In the genomic region with DNA sequence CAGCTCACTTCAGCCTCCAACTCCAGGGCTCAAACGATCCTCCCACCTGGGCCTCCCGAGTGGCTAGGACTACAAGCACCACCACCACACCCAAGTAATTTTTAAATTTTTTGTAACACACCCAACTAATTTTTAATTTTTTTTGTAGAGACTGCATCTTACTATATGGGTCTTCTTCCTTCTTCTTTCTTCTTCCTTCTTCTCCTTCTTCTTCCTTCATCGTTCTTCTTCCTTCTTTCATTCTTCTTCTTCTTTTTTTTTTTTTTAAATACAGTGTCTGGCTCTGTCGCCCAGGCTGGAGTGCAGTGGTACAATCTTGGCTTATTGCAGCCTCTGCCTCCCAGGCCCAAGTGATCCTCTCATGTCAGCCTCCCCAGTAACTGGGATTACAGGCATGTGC, we compare ENCODE assay signal across 8 cellular contexts. TPM values are rescaled to one million over a fixed set of nuclear protein-coding genes. Genes with fewer than 3 reads are reported as not detected.
A peak's percentile ranks its signal among the peaks of the same experiment; 100 is the strongest.
DNase-seq lines count a peak whose midpoint lies in the region; ATAC-seq and TF ChIP-seq lines count a peak whose summit lies in the region.

No MANE protein-coding gene starts in this region.

- H3F3A ChIP-seq in DOHH2 (ENCODE audit: control insufficient read depth, insufficient read depth), result peaks cover 6% of the 10 kb centered on the region; the same call in 1 of the 2 replicates

- no peak for DNase-seq in RWPE2 (ENCODE audit: low spot score)
- DNase-seq in prostate gland (ENCODE audit: low spot score), result no peak

- H3K27me3 ChIP-seq in DOHH2 (ENCODE audit: control insufficient read depth, low read length) (no peaks in the 10 kb centered on the region), RWPE2 (ENCODE audit: insufficient read depth, poor library complexity, severe bottlenecking) (no peaks in the 10 kb centered on the region), esophagus (ENCODE audit: control insufficient read depth in 1 of 2, insufficient read depth in 2 of 2, low read length in 2 of 2) (no peaks in the 10 kb centered on the region), prostate gland (replicated peaks; ENCODE audit: insufficient read depth) (no peaks in the 10 kb centered on the region)

- H3K9me3 ChIP-seq in DOHH2 (ENCODE audit: control insufficient read depth, insufficient read depth, low read length) (no peaks in the 10 kb centered on the region), RWPE2 (ENCODE audit: severe bottlenecking) (no peaks in the 10 kb centered on the region), esophagus (ENCODE audit: control insufficient read depth in 2 of 2, insufficient read depth in 1 of 2, low read depth in 1 of 2, low read length in 1 of 2) (no peaks in the 10 kb centered on the region), prostate gland (no peaks in the 10 kb centered on the region)

- no peaks in the 10 kb centered on the region for H3K36me3 ChIP-seq in DOHH2 (ENCODE audit: control insufficient read depth, low read length)
- no peaks in the 10 kb centered on the region for H3K36me3 ChIP-seq in RWPE2 (ENCODE audit: low read depth)
- no peaks in the 10 kb centered on the region for H3K36me3 ChIP-seq in esophagus (ENCODE audit: control insufficient read depth in 2 of 2, insufficient read depth in 2 of 2, low read length in 1 of 2)
- H3K36me3 ChIP-seq in prostate gland, result no peaks in the 10 kb centered on the region

- no peak overlapping the region for H3K27ac ChIP-seq in DOHH2 (ENCODE audit: low read depth, low read length)
- H3K27ac ChIP-seq in RWPE2 (ENCODE audit: poor library complexity, severe bottlenecking), result peak overlapping the region; percentile 61
- peak overlapping the region; percentile 82 to 96 for H3K27ac ChIP-seq in esophagus (ENCODE audit: low read depth in 2 of 2, low read length in 1 of 2)
- peak overlapping the region; percentile 90 to 94 for H3K27ac ChIP-seq in prostate gland

- 89 to 93% methylated on average over 4 of the region's 4 CpGs for WGBS in esophagus, 2 donors
- 91% methylated on average over 4 of the region's 4 CpGs for WGBS in prostate gland

- ATAC-seq in RWPE2 (ENCODE audit: low read depth) (no peak), HG03571 (IDR thresholded peaks at IDR 0.05; ENCODE audit: unreplicated experiment) (no peak), HG03135 (IDR thresholded peaks at IDR 0.05; ENCODE audit: unreplicated experiment) (no peak), GM18861 (IDR thresholded peaks at IDR 0.05; ENCODE audit: unreplicated experiment) (no peak), GM19035 (IDR thresholded peaks at IDR 0.05; ENCODE audit: unreplicated experiment) (no peak)

- H3K4me3 ChIP-seq in DOHH2 (ENCODE audit: low read length), result peak overlapping the region; percentile 78
- H3K4me3 ChIP-seq in RWPE2 (ENCODE audit: severe bottlenecking), result no peak overlapping the region
- H3K4me3 ChIP-seq in esophagus (ENCODE audit: low read depth in 1 of 2, low read length in 2 of 2), result no peak overlapping the region
- no peak overlapping the region for H3K4me3 ChIP-seq in prostate gland

- peak overlapping the region; percentile 96 for H3K4me2 ChIP-seq in DOHH2 (ENCODE audit: low read length)

- no peaks in the 10 kb centered on the region for H3K9me2 ChIP-seq in DOHH2 (replicated peaks; ENCODE audit: control insufficient read depth, low read length)

- H3K4me1 ChIP-seq in DOHH2 (ENCODE audit: control insufficient read depth, low read length) (peaks cover 29% of the 10 kb centered on the region), RWPE2 (ENCODE audit: insufficient read depth, poor library complexity, severe bottlenecking) (peaks cover 8% of the 10 kb centered on the region), esophagus (ENCODE audit: control insufficient read depth in 2 of 2, insufficient read depth in 2 of 2, low read length in 1 of 2) (no peaks in the 10 kb centered on the region), prostate gland (replicated peaks) (no peaks in the 10 kb centered on the region)

- H3K79me2 ChIP-seq in DOHH2 (ENCODE audit: control insufficient read depth, low read length), result peaks cover 8% of the 10 kb centered on the region

- no peak for TF ChIP-seq POLR2A in prostate gland (IDR thresholded peaks at IDR 0.05)

- TF ChIP-seq CTCF in DOHH2 (IDR thresholded peaks at IDR 0.05; ENCODE audit: low read depth, low read length, poor library complexity, severe bottlenecking) (no peak), RWPE2 (IDR thresholded peaks at IDR 0.05; ENCODE audit: poor library complexity, severe bottlenecking) (no peak), prostate gland (IDR thresholded peaks at IDR 0.05) (no peak)

- intact Hi-C loops in prostate gland (cut with DNase I), result loop anchor here (5.0 to 10.0 kb wide), 2 partner anchors 48 to 84 kb away; a partner anchor contains a TSS

- no peaks in the 10 kb centered on the region for H4K20me1 ChIP-seq in DOHH2 (ENCODE audit: control insufficient read depth, insufficient read depth, low read depth, low read length)

RNA-seq across cellular contexts. Expression of a gene that starts 1.0 kb away (rescaled TPM):
- 1 to 10 TPM; 5.5 to 8.1 TPM for polyA plus RNA-seq in esophagus
- 10 to 100 TPM; 48.1 to 59.8 TPM for total RNA-seq in prostate gland

RNA-seq across cellular contexts. Expression of a gene that starts 48.0 kb away (rescaled TPM):
- 1 to 10 TPM; 6.3 to 9.2 TPM for polyA plus RNA-seq in esophagus
- total RNA-seq in prostate gland, result 10 to 100 TPM; 60.8 to 87.0 TPM
